Comparison of ENCODE assay signal across 3 cellular contexts in the genomic region with DNA sequence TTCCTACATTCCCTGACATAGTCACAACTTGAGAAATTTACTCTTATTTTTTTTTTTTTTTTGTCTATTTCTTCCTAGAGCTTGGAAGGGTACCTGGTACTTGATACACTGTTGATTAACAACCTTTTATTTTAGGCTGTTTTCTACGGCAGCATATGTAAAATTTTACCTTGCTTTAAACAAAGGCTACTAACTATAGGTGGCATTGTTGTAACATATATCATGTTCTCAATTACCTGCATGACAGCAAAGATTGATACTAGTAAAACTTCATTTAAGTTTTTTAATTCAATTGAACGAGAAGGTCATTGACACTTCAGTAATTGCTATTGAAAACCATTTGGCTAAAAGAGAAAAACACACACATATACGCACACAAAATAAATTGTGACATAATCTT.
A peak's percentile ranks its signal among the peaks of the same experiment; 100 is the strongest.
TF ChIP-seq lines count a peak whose summit lies in the region.

No MANE protein-coding gene starts in this region.

TF ChIP-seq in SK-N-SH, 30 proteins besides CTCF, POLR2A, EP300 and RAD21 (continued from another document):
- TF ChIP-seq, protein P1, sequence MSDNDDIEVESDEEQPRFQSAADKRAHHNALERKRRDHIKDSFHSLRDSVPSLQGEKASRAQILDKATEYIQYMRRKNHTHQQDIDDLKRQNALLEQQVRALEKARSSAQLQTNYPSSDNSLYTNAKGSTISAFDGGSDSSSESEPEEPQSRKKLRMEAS (IDR thresholded peaks at IDR 0.05; ENCODE audit: low read depth) = no peak
- TF ChIP-seq SMC3 (IDR thresholded peaks at IDR 0.05; ENCODE audit: low read depth, low read length) (no peak), USF1 (IDR thresholded peaks at IDR 0.05; ENCODE audit: borderline replicate concordance, low read depth) (no peak), FOXJ3 (CRISPR knock-in tag; IDR thresholded peaks at IDR 0.05) (no peak), GABPA (IDR thresholded peaks at IDR 0.05; ENCODE audit: low read depth) (no peak), NRF1 (IDR thresholded peaks at IDR 0.05; ENCODE audit: low read depth, low read length) (no peak)

TF ChIP-seq in SK-N-SH treated with all-trans-retinoic acid at 6 μM for 48 hours, 23 proteins besides CTCF, POLR2A, EP300 and RAD21 (continued from another document):
- TF ChIP-seq, protein P2, sequence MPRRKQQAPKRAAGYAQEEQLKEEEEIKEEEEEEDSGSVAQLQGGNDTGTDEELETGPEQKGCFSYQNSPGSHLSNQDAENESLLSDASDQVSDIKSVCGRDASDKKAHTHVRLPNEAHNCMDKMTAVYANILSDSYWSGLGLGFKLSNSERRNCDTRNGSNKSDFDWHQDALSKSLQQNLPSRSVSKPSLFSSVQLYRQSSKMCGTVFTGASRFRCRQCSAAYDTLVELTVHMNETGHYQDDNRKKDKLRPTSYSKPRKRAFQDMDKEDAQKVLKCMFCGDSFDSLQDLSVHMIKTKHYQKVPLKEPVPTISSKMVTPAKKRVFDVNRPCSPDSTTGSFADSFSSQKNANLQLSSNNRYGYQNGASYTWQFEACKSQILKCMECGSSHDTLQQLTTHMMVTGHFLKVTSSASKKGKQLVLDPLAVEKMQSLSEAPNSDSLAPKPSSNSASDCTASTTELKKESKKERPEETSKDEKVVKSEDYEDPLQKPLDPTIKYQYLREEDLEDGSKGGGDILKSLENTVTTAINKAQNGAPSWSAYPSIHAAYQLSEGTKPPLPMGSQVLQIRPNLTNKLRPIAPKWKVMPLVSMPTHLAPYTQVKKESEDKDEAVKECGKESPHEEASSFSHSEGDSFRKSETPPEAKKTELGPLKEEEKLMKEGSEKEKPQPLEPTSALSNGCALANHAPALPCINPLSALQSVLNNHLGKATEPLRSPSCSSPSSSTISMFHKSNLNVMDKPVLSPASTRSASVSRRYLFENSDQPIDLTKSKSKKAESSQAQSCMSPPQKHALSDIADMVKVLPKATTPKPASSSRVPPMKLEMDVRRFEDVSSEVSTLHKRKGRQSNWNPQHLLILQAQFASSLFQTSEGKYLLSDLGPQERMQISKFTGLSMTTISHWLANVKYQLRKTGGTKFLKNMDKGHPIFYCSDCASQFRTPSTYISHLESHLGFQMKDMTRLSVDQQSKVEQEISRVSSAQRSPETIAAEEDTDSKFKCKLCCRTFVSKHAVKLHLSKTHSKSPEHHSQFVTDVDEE (CRISPR knock-in tag; IDR thresholded peaks at IDR 0.05) = no peak
- TF ChIP-seq ARNTL (CRISPR knock-in tag; IDR thresholded peaks at IDR 0.05; ENCODE audit: borderline replicate concordance, low read depth) (no peak), CREB5 (CRISPR knock-in tag; IDR thresholded peaks at IDR 0.05; ENCODE audit: low read depth) (no peak), GLIS3 (CRISPR knock-in tag; IDR thresholded peaks at IDR 0.05) (no peak)

TF ChIP-seq in GM12878, 131 proteins besides CTCF, POLR2A, EP300 and RAD21 (continued from another document):
- no peak for TF ChIP-seq USF1 (IDR thresholded peaks at IDR 0.05; ENCODE audit: borderline replicate concordance, extremely low read length, insufficient read depth, low read depth, low read length)
- TF ChIP-seq SMC3 (IDR thresholded peaks at IDR 0.05; ENCODE audit: borderline replicate concordance, low read length) = peak; percentile 19; the same call in 1 of the 2 replicates
